ENCODE assay signal across 25 cellular contexts in genomic region chr5:135533794-135534193, GRCh38. TPM values are rescaled to one million over a fixed set of nuclear protein-coding genes. Genes with fewer than 3 reads are reported as not detected.
"Had no signal": no experiment of that assay in that cellular context is flagged by ENCODE, and none has a peak within 500 bp of the region (broad histone marks: within the 10 kb centered on the region; RNA-seq: fewer than 3 reads in every experiment).

No MANE protein-coding gene starts in this region.

- H3K27ac Mint-ChIP-seq: activated CD4-positive, alpha-beta memory T cell treated with anti-CD3 and anti-CD28 coated beads, Interleukin-2, amount 10 ng/mL, durations not matched to agents 7 days and 5 days; activated CD4-positive, alpha-beta T cell treated with anti-CD3 and anti-CD28 coated beads for 36 hours; activated naive CD4-positive, alpha-beta T cell treated with anti-CD3 and anti-CD28 coated beads, Interleukin-2, amount 50 U/mL, for 72 hours; activated naive CD8-positive, alpha-beta T cell treated with anti-CD3 and anti-CD28 coated beads, Interleukin-2, amount 50 U/mL, for 24 hours had no signal

- H3K4me3 ChIP-seq: ascending aorta, body of pancreas, K562 had no signal

- H3K36me3 ChIP-seq: ascending aorta had no signal

- H3K27ac ChIP-seq: ascending aorta, body of pancreas, VCaP had no signal

- H3K4me3 Mint-ChIP-seq: activated CD4-positive, alpha-beta memory T cell treated with anti-CD3 and anti-CD28 coated beads, Interleukin-2, amount 10 ng/mL, durations not matched to agents 7 days and 5 days; activated CD4-positive, alpha-beta T cell treated with anti-CD3 and anti-CD28 coated beads for 36 hours; activated naive CD8-positive, alpha-beta T cell treated with anti-CD3 and anti-CD28 coated beads, Interleukin-2, amount 50 U/mL, for 24 hours had no signal

- H3K9me3 ChIP-seq: ascending aorta, body of pancreas had no signal

- DNase-seq: activated CD4-positive, alpha-beta memory T cell treated with anti-CD3 and anti-CD28 coated beads, Interleukin-2, amount 10 ng/mL, durations not matched to agents 7 days and 5 days; activated CD4-positive, alpha-beta T cell treated with anti-CD3 and anti-CD28 coated beads for 36 hours; activated CD4-positive, alpha-beta T cell treated with anti-CD3 and anti-CD28 coated beads, Interleukin-2, amount 50 U/mL, for 1 hour; activated CD8-positive, alpha-beta memory T cell treated with anti-CD3 and anti-CD28 coated beads, Interleukin-2, amount 50 U/mL, for 48 hours; activated effector memory CD4-positive, alpha-beta T cell treated with anti-CD3 and anti-CD28 coated beads, Interleukin-2, amount 50 U/mL, for 16 hours; activated naive CD4-positive, alpha-beta T cell treated with Interleukin-2 at 50 U/mL for 16 hours; activated naive CD8-positive, alpha-beta T cell treated with anti-CD3 and anti-CD28 coated beads, Interleukin-2, amount 50 U/mL, for 24 hours; activated T-cell treated with anti-CD3 and anti-CD28 coated beads, Interleukin-2, amount 50 U/mL, for 1 hour; amniotic stem cell; body of pancreas; Karpas-422; NCI-H1105 treated with DMSO at 0.1 percent for 48 hours; NCI-H1436 treated with DMSO at 0.1 percent for 48 hours; NCI-H187; NCI-H2081; NCI-H226; NCI-H526 treated with DMSO at 0.1 percent for 48 hours; PC-3; SIG-M5; T-helper 2 cell had no signal

- H3K9me3 Mint-ChIP-seq: activated CD4-positive, alpha-beta memory T cell treated with anti-CD3 and anti-CD28 coated beads, Interleukin-2, amount 10 ng/mL, durations not matched to agents 7 days and 5 days; activated naive CD4-positive, alpha-beta T cell treated with anti-CD3 and anti-CD28 coated beads, Interleukin-2, amount 50 U/mL, for 72 hours; activated naive CD8-positive, alpha-beta T cell treated with anti-CD3 and anti-CD28 coated beads, Interleukin-2, amount 50 U/mL, for 24 hours had no signal

RNA-seq across cellular contexts. Expression of gene NEUROG1, which starts 2.0 kb away (rescaled TPM):
- total RNA-seq: activated CD4-positive, alpha-beta memory T cell treated with anti-CD3 and anti-CD28 coated beads, Interleukin-2, amount 10 ng/mL, durations not matched to agents 7 days and 5 days; activated CD4-positive, alpha-beta T cell treated with anti-CD3 and anti-CD28 coated beads for 36 hours; activated naive CD4-positive, alpha-beta T cell treated with anti-CD3 and anti-CD28 coated beads, Interleukin-2, amount 50 U/mL, for 72 hours; ascending aorta; body of pancreas; K562; NCI-H460; PC-3 had no signal
- polyA plus RNA-seq: K562 had no signal

RNA-seq across cellular contexts. Expression of gene CXCL14, which starts 45.0 kb away (rescaled TPM):
- total RNA-seq: activated CD4-positive, alpha-beta memory T cell treated with anti-CD3 and anti-CD28 coated beads, Interleukin-2, amount 10 ng/mL, durations not matched to agents 7 days and 5 days; activated CD4-positive, alpha-beta T cell treated with anti-CD3 and anti-CD28 coated beads for 36 hours; activated naive CD4-positive, alpha-beta T cell treated with anti-CD3 and anti-CD28 coated beads, Interleukin-2, amount 50 U/mL, for 72 hours; K562; PC-3 had no signal
- polyA plus RNA-seq: K562 had no signal
